8 cellular contexts compared by ENCODE assay signal in the genomic region with DNA sequence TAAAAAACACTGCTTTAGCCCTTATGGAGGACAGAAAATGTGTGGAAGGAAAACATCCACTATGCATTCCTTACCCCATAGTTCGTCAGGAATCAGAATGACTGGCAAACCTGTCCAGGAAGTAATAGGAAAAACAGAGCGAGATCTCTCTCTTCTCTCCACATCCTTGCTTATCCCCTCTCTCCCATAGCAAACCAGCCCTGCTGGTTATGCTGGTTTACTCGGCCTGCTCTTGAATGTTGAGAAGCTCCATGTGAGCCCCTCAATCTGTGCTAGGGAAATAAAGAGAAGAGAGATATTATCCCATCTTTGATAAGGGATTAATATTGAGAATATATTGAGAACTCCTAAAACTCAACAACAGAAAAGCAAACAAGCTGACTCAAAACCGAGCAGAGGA.
"Had no signal": no experiment of that assay in that cellular context is flagged by ENCODE, and none has a peak within 500 bp of the region (broad histone marks: within the 10 kb centered on the region; RNA-seq: fewer than 3 reads in every experiment).

No MANE protein-coding gene starts in this region.

- H3K4me3 ChIP-seq: GM23248, HAP-1, K562 had no signal

- H3K9ac ChIP-seq: GM23248 had no signal

- H3K27ac ChIP-seq: GM23248 had no signal

- H3K36me3 ChIP-seq: HAP-1 had no signal

- DNase-seq: GM23248, GOT3, H7, HFFc6, IMR-90 had no signal

- H3K9me3 ChIP-seq: HAP-1 had no signal

- H2AFZ ChIP-seq: GM23248 had no signal

- H3K4me1 ChIP-seq: HAP-1 had no signal

- ATAC-seq: HCT116, K562 had no signal
